Comparison of ENCODE assay signal across 22 cellular contexts in genomic region chr5:124261133-124261532, GRCh38.
DNase-seq lines count a peak whose midpoint lies in the region; ATAC-seq, FAIRE-seq and TF ChIP-seq lines count a peak whose summit lies in the region.
"Had no signal": no experiment of that assay in that cellular context is flagged by ENCODE, and none has a peak within 500 bp of the region (broad histone marks: within the 10 kb centered on the region; RNA-seq: fewer than 3 reads in every experiment).

No MANE protein-coding gene starts in this region.

- no peak overlapping the region for H2AFZ ChIP-seq in HepG2 (ENCODE audit: low read length)
- no peak overlapping the region for H2AFZ ChIP-seq in neuronal stem cell (ENCODE audit: low read length)

- no peak for TF ChIP-seq CTCF in HepG2 (CRISPR knock-in tag; IDR thresholded peaks at IDR 0.05)
- TF ChIP-seq CTCF in right lobe of liver (IDR thresholded peaks at IDR 0.05) = no peak

- H3K18ac ChIP-seq in neuronal stem cell (ENCODE audit: low read length) = peak overlapping the region; percentile 84

- H4K8ac ChIP-seq in neuronal stem cell (ENCODE audit: low read depth, low read length) = no peak overlapping the region

- no peak overlapping the region for H3K23ac ChIP-seq in neuronal stem cell (ENCODE audit: low read depth, low read length, poor library complexity)

- CTCF ChIA-PET in HepG2 (lab: Yijun Ruan, JAX; ENCODE audit: low intra/inter-chr PET ratio, low total read pairs) = no interaction called here

- H3K9me3 Mint-ChIP-seq in T-helper 2 cell treated with Interferon-gamma antibody and Interleukin-4, amounts not matched to agents 5 μg/mL and 100 μg/mL, for 36 hours = no peaks in the 10 kb centered on the region

- intact Hi-C loops in HepG2 (cut with micrococcal nuclease; ENCODE audit: unreplicated experiment) (no loop called here), right lobe of liver (cut with DNase I) (no loop called here)

- no peaks in the 10 kb centered on the region for H3K79me2 ChIP-seq in HepG2 (ENCODE audit: insufficient read depth, low read length)

- H3K27ac ChIP-seq in HepG2 (ENCODE audit: extremely low read length, insufficient read depth, low read length) (no peak overlapping the region), right lobe of liver (no peak overlapping the region), neuronal stem cell (replicated peaks; ENCODE audit: low read length) (no peak overlapping the region)

- TF ChIP-seq POLR2A in HepG2 (IDR thresholded peaks at IDR 0.05; ENCODE audit: insufficient read depth in 1 of 2, low read depth in 2 of 2, low read length in 2 of 2) (no peak), right lobe of liver (IDR thresholded peaks at IDR 0.05) (no peak)

- H3K9ac ChIP-seq in HepG2 (ENCODE audit: insufficient read depth, low read depth, low read length) (no peak overlapping the region), neuronal stem cell (ENCODE audit: low read depth, low read length, poor library complexity) (no peak overlapping the region)
- H3K9ac ChIP-seq: SK-N-SH had no signal

- no peak for FAIRE-seq in HepG2 (lab: Jason Lieb, UNC)

- peak overlapping the region; percentile 43 for H2BK12ac ChIP-seq in neuronal stem cell (ENCODE audit: low read length)

- H4K91ac ChIP-seq in neuronal stem cell (ENCODE audit: low read depth, low read length, poor library complexity) = no peak overlapping the region

- no peak for TF ChIP-seq EP300 in HepG2 (IDR thresholded peaks at IDR 0.05; ENCODE audit: low read depth in 2 of 2, low read length in 2 of 2)
- no peak for TF ChIP-seq EP300 in HepG2 (CRISPR knock-in tag; IDR thresholded peaks at IDR 0.05; ENCODE audit: borderline replicate concordance)

- H3K14ac ChIP-seq in neuronal stem cell (ENCODE audit: low read length) = peak overlapping the region; percentile 60

- no peaks in the 10 kb centered on the region for H3K36me3 Mint-ChIP-seq in T-helper 2 cell treated with Interferon-gamma antibody and Interleukin-4, amounts not matched to agents 5 μg/mL and 100 μg/mL, for 36 hours (ENCODE audit: low read depth)
- H3K36me3 Mint-ChIP-seq: CD4-positive, CD25-positive, alpha-beta regulatory T cell had no signal

- no peak overlapping the region for H3K4me3 ChIP-seq in HepG2 (replicated peaks in 1 of 3; ENCODE audit: insufficient read depth in 1 of 3, low read depth in 2 of 3, low read length in 3 of 3)
- no peak overlapping the region for H3K4me3 ChIP-seq in right lobe of liver
- no peak overlapping the region for H3K4me3 ChIP-seq in neuronal stem cell (ENCODE audit: low read length in 2 of 2)
- H3K4me3 ChIP-seq: HAP-1 had no signal

- H3K9me3 ChIP-seq in HepG2 (ENCODE audit: low read length) = no peaks in the 10 kb centered on the region
- H3K9me3 ChIP-seq in right lobe of liver = no peaks in the 10 kb centered on the region
- H3K9me3 ChIP-seq in neuronal stem cell (replicated peaks in 1 of 2; ENCODE audit: control insufficient read depth in 2 of 2, insufficient read depth in 1 of 2, low read depth in 1 of 2, low read length in 2 of 2) = peaks cover 0 to 7% of the 10 kb centered on the region in 2 donors
- H3K9me3 ChIP-seq: HAP-1, SK-N-SH had no signal

- BruUV-seq in HepG2 (replicated peaks; lab: Mats Ljungman, UMichigan) = no TSS peak

- H3K79me1 ChIP-seq in neuronal stem cell (ENCODE audit: low read depth, low read length) = no peaks in the 10 kb centered on the region

- H2AK5ac ChIP-seq in neuronal stem cell (ENCODE audit: low read depth, low read length) = peak overlapping the region; percentile 27

- no peaks in the 10 kb centered on the region for H4K20me1 ChIP-seq in HepG2 (ENCODE audit: insufficient read depth, low read length)

- POLR2A ChIA-PET in HepG2 (lab: Yijun Ruan, JAX) = no interaction called here

- no peaks in the 10 kb centered on the region for H3K4me1 Mint-ChIP-seq in T-helper 2 cell treated with Interferon-gamma antibody and Interleukin-4, amounts not matched to agents 5 μg/mL and 100 μg/mL, for 36 hours (ENCODE audit: low read depth)
- H3K4me1 Mint-ChIP-seq: CD4-positive, CD25-positive, alpha-beta regulatory T cell had no signal

- no peaks in the 10 kb centered on the region for H3K27me3 Mint-ChIP-seq in T-helper 2 cell treated with Interferon-gamma antibody and Interleukin-4, amounts not matched to agents 5 μg/mL and 100 μg/mL, for 36 hours (ENCODE audit: low read depth)
- H3K27me3 Mint-ChIP-seq: CD4-positive, CD25-positive, alpha-beta regulatory T cell had no signal

- in situ Hi-C loops in HepG2 (cut with HindIII; ENCODE audit: extremely low pct_ligation_motif_present, low pct_unique_long_range_greater_than_20kb) = no loop called here

- H3K4me1 ChIP-seq in HepG2 (ENCODE audit: insufficient read depth, low read length) (no peaks in the 10 kb centered on the region), right lobe of liver (no peaks in the 10 kb centered on the region), neuronal stem cell (ENCODE audit: control insufficient read depth in 2 of 2, insufficient read depth in 1 of 2, low read depth in 1 of 2, low read length in 2 of 2) (peaks cover 20 to 37% of the 10 kb centered on the region in 2 donors)

- no peak overlapping the region for H2BK5ac ChIP-seq in neuronal stem cell (ENCODE audit: low read length)

- H2BK15ac ChIP-seq in neuronal stem cell (ENCODE audit: low read length) = no peak overlapping the region

- TF ChIP-seq RAD21 in HepG2 (CRISPR knock-in tag; IDR thresholded peaks at IDR 0.05) = no peak

- H3K36me3 ChIP-seq in HepG2 (replicated peaks in 1 of 2; ENCODE audit: control insufficient read depth in 1 of 2, insufficient read depth in 2 of 2, low read length in 2 of 2) (no peaks in the 10 kb centered on the region), right lobe of liver (no peaks in the 10 kb centered on the region), neuronal stem cell (replicated peaks in 1 of 2; ENCODE audit: control insufficient read depth in 2 of 2, insufficient read depth in 2 of 2, low read length in 2 of 2) (no peaks in the 10 kb centered on the region)
- H3K36me3 ChIP-seq: HAP-1 had no signal

- 4% methylated on average over 6 of the region's 8 CpGs for WGBS in HepG2 (ENCODE audit: low lambda C conversion rate)
- WGBS in right lobe of liver (ENCODE audit: insufficient coverage, low coverage, low lambda C conversion rate, missing lambda C conversion rate) = 62% methylated on average over 3 of the region's 8 CpGs
- WGBS in neuronal stem cell (ENCODE audit: extremely low coverage in 2 of 2, insufficient read length in 2 of 2, insufficient replicate concordance in 1 of 2), 2 donors = no CpG with 5 or more reads among the region's 8 CpGs

- no peak overlapping the region for H3K4me3 Mint-ChIP-seq in T-helper 2 cell treated with Interferon-gamma antibody and Interleukin-4, amounts not matched to agents 5 μg/mL and 100 μg/mL, for 36 hours
- H3K4me3 Mint-ChIP-seq: CD4-positive, CD25-positive, alpha-beta regulatory T cell had no signal

- H3K4me2 ChIP-seq in HepG2 (ENCODE audit: low read depth, low read length) (no peak overlapping the region), neuronal stem cell (ENCODE audit: insufficient read depth, low read length, poor library complexity, severe bottlenecking) (no peak overlapping the region)
- H3K4me2 ChIP-seq: SK-N-SH had no signal

- no peak overlapping the region for H3K4ac ChIP-seq in neuronal stem cell (ENCODE audit: low read length)

- H3K27me3 ChIP-seq in HepG2 (ENCODE audit: control insufficient read depth in 1 of 2, insufficient read depth in 2 of 2, low read length in 2 of 2) (no peaks in the 10 kb centered on the region; a peak in 1 of 5 replicates), right lobe of liver (no peaks in the 10 kb centered on the region), neuronal stem cell (ENCODE audit: control insufficient read depth in 3 of 3, insufficient read depth in 3 of 3, low read depth in 1 of 3, low read length in 3 of 3) (no peaks in the 10 kb centered on the region)

- DNase-seq in HepG2 (ENCODE audit: low spot score) = no peak
- DNase-seq in right lobe of liver = no peak
- peak; percentile 28 for DNase-seq in cerebellum (ENCODE audit: low spot score)
- no peak for DNase-seq in neuronal stem cell (ENCODE audit: low spot score)
- DNase-seq in T-helper 2 cell treated with Interferon-gamma antibody and Interleukin-4, amounts not matched to agents 5 μg/mL and 100 μg/mL, for 36 hours (ENCODE audit: low spot score) = no peak
- no peak for DNase-seq in activated CD4-positive, alpha-beta T cell treated with anti-CD3 and anti-CD28 coated beads, Interleukin-2, amount 50 U/mL, for 48 hours
- DNase-seq: AML-193; CD4-positive, CD25-positive, alpha-beta regulatory T cell; COR-L47; DMS 273 treated with DMSO at 0.1 percent for 48 hours; GDM1; NCI-H1105 treated with DMSO at 0.1 percent for 48 hours; NCI-H1694; NCI-H2107; NCI-H524; PC-3; RPMI8226; SHP77 treated with DMSO at 0.1 percent for 48 hours; SK-N-SH had no signal

- H3K27ac Mint-ChIP-seq in T-helper 2 cell treated with Interferon-gamma antibody and Interleukin-4, amounts not matched to agents 5 μg/mL and 100 μg/mL, for 36 hours = no peak overlapping the region
- H3K27ac Mint-ChIP-seq: CD4-positive, CD25-positive, alpha-beta regulatory T cell had no signal

- ATAC-seq in HepG2 = no peak
- ATAC-seq in right lobe of liver = no peak
- no peak for ATAC-seq in HG02623 (IDR thresholded peaks at IDR 0.05; ENCODE audit: unreplicated experiment)
- ATAC-seq in HG02759 (IDR thresholded peaks at IDR 0.05; ENCODE audit: unreplicated experiment) = no peak
- ATAC-seq: PC-3 had no signal

- H2BK120ac ChIP-seq in neuronal stem cell (ENCODE audit: low read depth, low read length) = no peak overlapping the region

TF ChIP-seq in HepG2, 621 proteins besides CTCF, POLR2A, EP300 and RAD21 (continues in another document):
- TF ChIP-seq HOXA7 (CRISPR knock-in tag; IDR thresholded peaks at IDR 0.05) (no peak), ETV6 (CRISPR knock-in tag; conservative IDR thresholded peaks at IDR 0.05) (no peak), TBP (CRISPR knock-in tag; IDR thresholded peaks at IDR 0.05) (no peak), MNT (IDR thresholded peaks at IDR 0.05) (peak; percentile 81), ELF3 (CRISPR knock-in tag; IDR thresholded peaks at IDR 0.05) (no peak)
